15 cellular contexts compared by ENCODE assay signal in genomic region chr2:212891580-212891979, GRCh38.
A peak's percentile ranks its signal among the peaks of the same experiment; 100 is the strongest.
DNase-seq lines count a peak whose midpoint lies in the region; ATAC-seq, FAIRE-seq and TF ChIP-seq lines count a peak whose summit lies in the region.
"Had no signal": no experiment of that assay in that cellular context is flagged by ENCODE, and none has a peak within 500 bp of the region (broad histone marks: within the 10 kb centered on the region; RNA-seq: fewer than 3 reads in every experiment).

No MANE protein-coding gene starts in this region.

- H3K79me2 ChIP-seq in PC-3 (ENCODE audit: low read length) (no peaks in the 10 kb centered on the region), osteoblast (ENCODE audit: insufficient read depth, low read length) (no peaks in the 10 kb centered on the region)

- 0 out of 2 replicates have a peak overlapping the region, but pooled peaks have one; percentile 33 for H3K4me2 ChIP-seq in PC-3 (ENCODE audit: low read length)
- H3K4me2 ChIP-seq in osteoblast (ENCODE audit: insufficient read depth, low read length), result peak overlapping the region; percentile 71
- H3K4me2 ChIP-seq: BLaER1 treated with 17β-estradiol and CSF1 and Interleukin-3, amounts not matched to agents 10 nM and 100 nM had no signal

- no peaks in the 10 kb centered on the region for H3K9me2 ChIP-seq in PC-3 (replicated peaks; ENCODE audit: low read length)

- no peak overlapping the region for H3K4me3 ChIP-seq in PC-3 (ENCODE audit: low read length)
- no peak overlapping the region for H3K4me3 ChIP-seq in osteoblast (ENCODE audit: insufficient read depth, low read length)
- no peak overlapping the region for H3K4me3 ChIP-seq in adrenal gland
- H3K4me3 ChIP-seq: BLaER1 treated with 17β-estradiol and CSF1 and Interleukin-3, amounts not matched to agents 10 nM and 100 nM; HAP-1 had no signal

- POLR2A ChIA-PET in PC-3 (lab: Charles Lee; ENCODE audit: unreplicated experiment), result interaction anchor here (0.6 kb wide), 2 partner anchors 244 to 257 kb away, joined by 3 to 7 read pairs; no protein-coding TSS in a partner anchor

- H3K4me1 ChIP-seq in PC-3 (ENCODE audit: insufficient read depth, low read length), result no peaks in the 10 kb centered on the region
- H3K4me1 ChIP-seq in osteoblast (ENCODE audit: insufficient read depth, low read length), result no peaks in the 10 kb centered on the region
- H3K4me1 ChIP-seq in adrenal gland (replicated peaks in 1 of 2), result no peaks in the 10 kb centered on the region
- H3K4me1 ChIP-seq: BLaER1 treated with 17β-estradiol and CSF1 and Interleukin-3, amounts not matched to agents 10 nM and 100 nM; HAP-1 had no signal

- H3K27me3 ChIP-seq in PC-3 (ENCODE audit: low read length), result no peaks in the 10 kb centered on the region
- H3K27me3 ChIP-seq in osteoblast (ENCODE audit: insufficient read depth, low read length), result no peaks in the 10 kb centered on the region
- H3K27me3 ChIP-seq in adrenal gland, result no peaks in the 10 kb centered on the region
- H3K27me3 ChIP-seq: BLaER1 treated with 17β-estradiol and CSF1 and Interleukin-3, amounts not matched to agents 10 nM and 100 nM had no signal

- H3K9ac ChIP-seq in PC-3 (ENCODE audit: low read length), result no peak overlapping the region
- H3K9ac ChIP-seq: BLaER1 treated with 17β-estradiol and CSF1 and Interleukin-3, amounts not matched to agents 10 nM and 100 nM had no signal

- H3K36me3 ChIP-seq in PC-3 (ENCODE audit: low read depth, low read length) (no peaks in the 10 kb centered on the region), osteoblast (ENCODE audit: insufficient read depth, low read length) (no peaks in the 10 kb centered on the region), adrenal gland (replicated peaks in 1 of 2) (no peaks in the 10 kb centered on the region)
- H3K36me3 ChIP-seq: BLaER1 treated with 17β-estradiol and CSF1 and Interleukin-3, amounts not matched to agents 10 nM and 100 nM; HAP-1 had no signal

- H2AFZ ChIP-seq in PC-3 (ENCODE audit: low read length) (0 out of 2 replicates have a peak overlapping the region, but pooled peaks have one; percentile 27), osteoblast (ENCODE audit: low read length) (no peak overlapping the region)

- no peaks in the 10 kb centered on the region for H3F3A ChIP-seq in PC-3 (ENCODE audit: low read length, unreplicated experiment)

- FAIRE-seq in A204.1 (lab: Jason Lieb, UNC) (peak; percentile 6), frontal cortex (lab: Jason Lieb, UNC) (peak; percentile 59)
- FAIRE-seq: H1 had no signal

- BruUV-seq in PC-3 (replicated peaks; lab: Mats Ljungman, UMichigan), result no TSS peak

- TF ChIP-seq CTCF in PC-3 (conservative IDR thresholded peaks at IDR 0.05; ENCODE audit: low read depth, low read length) (no peak), osteoblast (IDR thresholded peaks at IDR 0.05; ENCODE audit: extremely low read depth, low read depth, low read length) (no peak), adrenal gland (IDR thresholded peaks at IDR 0.05) (no peak)

- intact Hi-C loops in PC-3 (cut with micrococcal nuclease) (loop anchor here (5.0 kb wide), 1 partner anchor 261 kb away; the partner anchor contains the start of gene IKZF2), adrenal gland (cut with DNase I) (no loop called here)

- H4K20me1 ChIP-seq in PC-3 (ENCODE audit: low read length), result no peaks in the 10 kb centered on the region
- H4K20me1 ChIP-seq in osteoblast (ENCODE audit: insufficient read depth, low read length), result no peaks in the 10 kb centered on the region
- H4K20me1 ChIP-seq: BLaER1 treated with 17β-estradiol and CSF1 and Interleukin-3, amounts not matched to agents 10 nM and 100 nM had no signal

- ATAC-seq in PC-3 (no peak), GM19023 (IDR thresholded peaks at IDR 0.05; ENCODE audit: unreplicated experiment) (no peak)
- ATAC-seq: CD8-positive, alpha-beta T cell had no signal

- H3K27ac ChIP-seq in PC-3 (ENCODE audit: low read length), result no peak overlapping the region
- no peak overlapping the region for H3K27ac ChIP-seq in osteoblast (ENCODE audit: low read depth, low read length)
- H3K27ac ChIP-seq in adrenal gland, result no peak overlapping the region
- H3K27ac ChIP-seq: BLaER1 treated with 17β-estradiol and CSF1 and Interleukin-3, amounts not matched to agents 10 nM and 100 nM had no signal

- TF ChIP-seq POLR2A in adrenal gland (IDR thresholded peaks at IDR 0.05), result no peak

- H3K9me3 ChIP-seq in PC-3 (ENCODE audit: low read length), result no peaks in the 10 kb centered on the region
- no peaks in the 10 kb centered on the region for H3K9me3 ChIP-seq in osteoblast (ENCODE audit: low read depth, low read length)
- no peaks in the 10 kb centered on the region for H3K9me3 ChIP-seq in adrenal gland (replicated peaks in 1 of 3)
- H3K9me3 ChIP-seq: HAP-1 had no signal

- 57 to 73% (median 59%) methylated on average over 2 of the region's 2 CpGs for WGBS in adrenal gland, 4 donors

- CTCF ChIA-PET in PC-3 (lab: Charles Lee), result interaction anchor here (0.6 to 1.8 kb wide), 4 partner anchors 114 to 614 kb away, joined by 3 to 18 read pairs (median 4); no protein-coding TSS in a partner anchor

- DNase-seq in PC-3 (no peak), frontal cortex (ENCODE audit: low spot score in 2 of 2) (no peak), osteoblast (ENCODE audit: insufficient read length, low spot score, missing footprints) (no peak), UCSD-AML1 (lab: John Stamatoyannopoulos, UW; ENCODE audit: unreplicated experiment) (no peak), adrenal gland (no peak)
- DNase-seq: 8988T; Calu3; CD8-positive, alpha-beta T cell; DMS79 treated with DMSO at 0.1 percent for 48 hours; GF-D8 had no signal
